Comparison of ENCODE assay signal across 23 cellular contexts in genomic region chr9:16455842-16456241, GRCh38.
"Had no signal": no experiment of that assay in that cellular context is flagged by ENCODE, and none has a peak within 500 bp of the region (broad histone marks: within the 10 kb centered on the region; RNA-seq: fewer than 3 reads in every experiment).

No MANE protein-coding gene starts in this region.

- DNase-seq: colonic mucosa; cortex of kidney; dermis blood vessel endothelial cell; dorsolateral prefrontal cortex; effector CD4-positive, alpha-beta T cell; effector CD8-positive, alpha-beta T cell; effector memory CD4-positive, alpha-beta T cell; effector memory CD8-positive, alpha-beta T cell; endodermal cell; erythroblast; esophagus squamous epithelium; foreskin fibroblast; foreskin keratinocyte; foreskin melanocyte; gastrocnemius medialis; glutamatergic neuron; head of caudate nucleus; heart left ventricle; heart right ventricle had no signal

- H3K36me3 ChIP-seq: colonic mucosa, esophagus muscularis mucosa, esophagus squamous epithelium, gastrocnemius medialis, gastroesophageal sphincter, heart left ventricle, heart right ventricle had no signal

- H3K9me3 ChIP-seq: colonic mucosa, esophagus muscularis mucosa, esophagus squamous epithelium, gastrocnemius medialis, gastroesophageal sphincter, heart left ventricle, heart right ventricle had no signal

- H3K4me3 ChIP-seq: colonic mucosa, coronary artery, dorsolateral prefrontal cortex, esophagus muscularis mucosa, esophagus squamous epithelium, gastrocnemius medialis, gastroesophageal sphincter, heart left ventricle, heart right ventricle had no signal

- H3K4me1 ChIP-seq: colonic mucosa, heart right ventricle had no signal

- H3K27ac ChIP-seq: colonic mucosa, coronary artery, dorsolateral prefrontal cortex, epithelial cell of prostate, esophagus muscularis mucosa, esophagus squamous epithelium, foreskin keratinocyte, gastrocnemius medialis, gastroesophageal sphincter, heart left ventricle, heart right ventricle had no signal
